ENCODE assay signal across 11 cellular contexts in the genomic region with DNA sequence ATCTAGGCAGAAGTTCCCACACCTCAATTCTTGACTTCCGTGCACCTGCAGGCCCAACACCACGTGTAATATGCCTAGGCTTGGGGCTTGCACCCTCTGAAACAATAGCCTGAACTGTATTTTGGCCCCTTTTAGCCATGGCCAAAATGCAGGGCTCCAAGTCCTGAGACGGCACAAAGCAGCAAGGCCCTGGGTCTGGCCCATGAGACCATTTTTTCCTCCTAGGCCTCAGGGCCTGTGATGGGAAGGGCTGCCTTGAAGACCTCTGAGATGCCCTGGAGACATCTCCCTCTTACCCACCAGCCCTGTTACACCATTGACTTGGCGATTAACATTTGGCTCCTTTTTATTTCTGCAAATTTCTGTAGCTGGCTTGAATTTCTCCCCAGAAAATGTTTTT.
"Had no signal": no experiment of that assay in that cellular context is flagged by ENCODE, and none has a peak within 500 bp of the region (broad histone marks: within the 10 kb centered on the region; RNA-seq: fewer than 3 reads in every experiment).

No MANE protein-coding gene starts in this region.

- H3K9ac ChIP-seq: GM23248 had no signal

- H3K9me3 ChIP-seq: HAP-1 had no signal

- H3K4me2 ChIP-seq: GM23338 had no signal

- H3K4me3 ChIP-seq: GM23248, GM23338, HAP-1 had no signal

- DNase-seq: GM23248, GOT3, H7, H9, HCEC 1CT, HFFc6 had no signal

- H3K27ac ChIP-seq: GM23248 had no signal

- ATAC-seq: GM23338, HCT116 had no signal

- FAIRE-seq: H1, H54 had no signal

- H3K4me3 Mint-ChIP-seq: GM23338, H9, HFFc6 had no signal

- H3K4me1 ChIP-seq: HAP-1 had no signal

- H2AFZ ChIP-seq: GM23248, GM23338 had no signal

- H3K4me1 Mint-ChIP-seq: GM23338, H9 had no signal

- H3K36me3 ChIP-seq: HAP-1 had no signal
